Comparison of ENCODE assay signal across 11 cellular contexts in the genomic region with DNA sequence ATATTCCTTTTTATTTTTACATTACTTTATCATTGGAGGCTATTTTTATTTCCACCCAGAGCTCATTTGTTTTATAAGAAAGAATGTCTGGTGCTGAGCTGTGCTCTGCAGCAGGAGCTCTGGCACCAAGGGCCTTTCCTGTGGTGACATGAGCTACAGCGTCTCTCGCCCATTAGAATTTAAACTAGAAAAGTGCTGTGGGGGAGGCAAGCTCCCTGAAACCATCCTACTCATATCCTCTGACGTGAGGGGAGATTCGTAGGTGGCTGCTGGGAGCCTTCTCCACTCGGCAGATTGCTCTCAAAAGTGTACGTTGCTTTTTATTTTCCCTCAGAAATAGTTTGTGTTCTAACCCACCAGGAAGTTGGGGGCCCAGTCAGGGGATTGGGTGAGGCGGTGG.
DNase-seq lines count a peak whose midpoint lies in the region; ATAC-seq and TF ChIP-seq lines count a peak whose summit lies in the region.
"Had no signal": no experiment of that assay in that cellular context is flagged by ENCODE, and none has a peak within 500 bp of the region (broad histone marks: within the 10 kb centered on the region; RNA-seq: fewer than 3 reads in every experiment).

No MANE protein-coding gene starts in this region.

- peaks cover 37% of the 10 kb centered on the region for H3K4me1 ChIP-seq in CD8-positive, alpha-beta memory T cell (ENCODE audit: insufficient read depth, low read length)
- H3K4me1 ChIP-seq: lower lobe of right lung had no signal

- H3K9me3 Mint-ChIP-seq in CD8-positive, alpha-beta memory T cell: no peaks in the 10 kb centered on the region
- H3K9me3 Mint-ChIP-seq in central memory CD8-positive, alpha-beta T cell: no peaks in the 10 kb centered on the region
- H3K9me3 Mint-ChIP-seq: IgD-negative memory B cell had no signal

- H3K4me3 ChIP-seq in CD8-positive, alpha-beta memory T cell (ENCODE audit: low read length): no peak overlapping the region
- H3K4me3 ChIP-seq in lower leg skin (ENCODE audit: low read depth, poor library complexity, severe bottlenecking): no peak overlapping the region
- H3K4me3 ChIP-seq: lower lobe of right lung had no signal

- peak overlapping the region; percentile 27 to 87 (median 81) for H3K27ac Mint-ChIP-seq in CD8-positive, alpha-beta memory T cell
- peak overlapping the region; percentile 84 for H3K27ac Mint-ChIP-seq in central memory CD8-positive, alpha-beta T cell (ENCODE audit: low read depth)
- H3K27ac Mint-ChIP-seq: IgD-negative memory B cell had no signal

- no peak overlapping the region for H3K27ac ChIP-seq in CD8-positive, alpha-beta memory T cell (ENCODE audit: low read depth, low read length)
- H3K27ac ChIP-seq: lower lobe of right lung had no signal

- peak overlapping the region in 6 of 7 donors; percentile 38 to 71 (median 60) for H3K4me3 Mint-ChIP-seq in CD8-positive, alpha-beta memory T cell
- H3K4me3 Mint-ChIP-seq in central memory CD8-positive, alpha-beta T cell: no peak overlapping the region

- WGBS in lower leg skin, 2 donors: 53 to 66% methylated on average over 7 of the region's 7 CpGs

- peaks cover 60 to 88% (median 68%) of the 10 kb centered on the region in 3 donors for H3K4me1 Mint-ChIP-seq in CD8-positive, alpha-beta memory T cell
- H3K4me1 Mint-ChIP-seq in central memory CD8-positive, alpha-beta T cell: peaks cover 51% of the 10 kb centered on the region

- CTCF ChIA-PET in CD8-positive, alpha-beta memory T cell (lab: Charles Lee): interaction anchor here (1.8 kb wide), 1 partner anchor 111 kb away, joined by 5 read pairs; no protein-coding TSS in a partner anchor

- peak; percentile 91 for ATAC-seq in central memory CD8-positive, alpha-beta T cell (replicated peaks; ENCODE audit: extremely low read depth, poor library complexity, severe bottlenecking)
- ATAC-seq: lower lobe of right lung had no signal

- POLR2A ChIA-PET in CD8-positive, alpha-beta memory T cell (lab: Charles Lee): interaction anchor here (1.5 kb wide), 1 partner anchor 38 kb away, joined by 3 read pairs; no protein-coding TSS in a partner anchor

- intact Hi-C loops in lower leg skin (cut with DNase I; ENCODE audit: low total_unique reads): no loop called here

- no peak for TF ChIP-seq POLR2A in lower leg skin (IDR thresholded peaks at IDR 0.05)

- H3K36me3 Mint-ChIP-seq in CD8-positive, alpha-beta memory T cell: peaks cover 12 to 34% (median 17%) of the 10 kb centered on the region in 3 donors
- H3K36me3 Mint-ChIP-seq in central memory CD8-positive, alpha-beta T cell (ENCODE audit: insufficient read depth): peaks cover 11% of the 10 kb centered on the region

- no peaks in the 10 kb centered on the region for H3K9me3 ChIP-seq in CD8-positive, alpha-beta memory T cell (ENCODE audit: low read length)
- H3K9me3 ChIP-seq: lower lobe of right lung had no signal

- no peaks in the 10 kb centered on the region for H3K27me3 Mint-ChIP-seq in CD8-positive, alpha-beta memory T cell
- no peaks in the 10 kb centered on the region for H3K27me3 Mint-ChIP-seq in central memory CD8-positive, alpha-beta T cell
- H3K27me3 Mint-ChIP-seq: IgD-negative memory B cell had no signal

- H3K36me3 ChIP-seq in CD8-positive, alpha-beta memory T cell (ENCODE audit: insufficient read depth, low read length): no peaks in the 10 kb centered on the region
- H3K36me3 ChIP-seq: lower lobe of right lung had no signal

- DNase-seq in CD8-positive, alpha-beta memory T cell: peak in 3 of 5 donors; percentile 13 to 53 (median 43)
- peak; percentile 71 for DNase-seq in activated CD4-positive, alpha-beta T cell treated with anti-CD3 and anti-CD28 coated beads for 48 hours
- no peak for DNase-seq in central memory CD8-positive, alpha-beta T cell (ENCODE audit: low spot score in 2 of 2)
- DNase-seq in stimulated activated CD4-positive, alpha-beta T cell treated with anti-CD3 and anti-CD28 coated beads, Interleukin-12 subunit alpha, Interleukin-12 subunit beta, amount 100 ng/mL, for 24 hours (ENCODE audit: low read depth in 2 of 2): peak; percentile 29 to 43
- DNase-seq in SKM-1 treated with dmso at 0.1 percent for 144 hours (lab: John Stamatoyannopoulos, UW; ENCODE audit: unreplicated experiment) (no peak), lower leg skin (ENCODE audit: low spot score in 2 of 2) (no peak), SKM-1 (lab: John Stamatoyannopoulos, UW; ENCODE audit: unreplicated experiment) (no peak), HPDE6-E6E7 (ENCODE audit: extremely low spot score) (no peak)
- DNase-seq: effector CD8-positive, alpha-beta T cell; lower lobe of right lung had no signal

- TF ChIP-seq CTCF in lower leg skin (IDR thresholded peaks at IDR 0.05): no peak

- H3K27me3 ChIP-seq in CD8-positive, alpha-beta memory T cell (ENCODE audit: insufficient read depth, low read length, poor library complexity, severe bottlenecking): no peaks in the 10 kb centered on the region

Comparison
In these comparisons a context has a peak if more than half of its experiments do, and no peak if none do; other contexts are left out.
1. DNase-seq: peak in CD8-positive, alpha-beta memory T cell (3 of 5), activated CD4-positive, alpha-beta T cell treated with anti-CD3 and anti-CD28 coated beads for 48 hours (single experiment) and stimulated activated CD4-positive, alpha-beta T cell treated with anti-CD3 and anti-CD28 coated beads, Interleukin-12 subunit alpha, Interleukin-12 subunit beta, amount 100 ng/mL, for 24 hours (2 of 2); none in central memory CD8-positive, alpha-beta T cell (0 of 2), SKM-1 treated with dmso at 0.1 percent for 144 hours (single experiment), lower leg skin (0 of 2), SKM-1 (single experiment) and HPDE6-E6E7 (single experiment).